ENCODE assay signal across 26 cellular contexts in genomic region chr3:194610690-194611089, GRCh38.
"Had no signal": no experiment of that assay in that cellular context is flagged by ENCODE, and none has a peak within 500 bp of the region (broad histone marks: within the 10 kb centered on the region; RNA-seq: fewer than 3 reads in every experiment).

No MANE protein-coding gene starts in this region.

- H3K4me3 ChIP-seq: hepatocyte, left ventricle myocardium inferior, lung, ovary, sigmoid colon, spleen, suprapubic skin, thoracic aorta, tibial artery, uterus had no signal

- H2AFZ ChIP-seq: hepatocyte had no signal

- H3K4me1 Mint-ChIP-seq: mesothelial cell of epicardium; naive B cell; natural killer cell; stimulated activated effector memory CD8-positive, alpha-beta T cell treated with anti-CD3 and anti-CD28 coated beads, Interleukin-12 subunit alpha, Interleukin-12 subunit beta, amount 100 ng/mL, for 72 hours had no signal

- H3K79me2 ChIP-seq: hepatocyte had no signal

- H3K9me3 Mint-ChIP-seq: mesothelial cell of epicardium; natural killer cell; stimulated activated effector memory CD8-positive, alpha-beta T cell treated with anti-CD3 and anti-CD28 coated beads, Interleukin-12 subunit alpha, Interleukin-12 subunit beta, amount 100 ng/mL, for 72 hours; stimulated activated naive CD8-positive, alpha-beta T cell treated with anti-CD3 and anti-CD28 coated beads, Interleukin-15, Interleukin-2, amounts not matched to agents 100 ng/mL and 50 ng/mL, for 24 hours; type B pancreatic cell had no signal

- H3K27ac ChIP-seq: hepatocyte, left ventricle myocardium inferior, neutrophil, ovary, sigmoid colon, spleen, suprapubic skin, thoracic aorta, tibial artery, uterus had no signal

- H3K36me3 ChIP-seq: neutrophil, ovary, sigmoid colon, thoracic aorta, uterus had no signal

- ATAC-seq: natural killer cell; right cardiac atrium; stimulated activated effector memory CD8-positive, alpha-beta T cell treated with anti-CD3 and anti-CD28 coated beads, Interleukin-12 subunit alpha, Interleukin-12 subunit beta, amount 100 ng/mL, for 72 hours had no signal

- H3K4me2 ChIP-seq: hepatocyte had no signal

- H3K4me3 Mint-ChIP-seq: mesothelial cell of epicardium; naive B cell; natural killer cell; stimulated activated effector memory CD8-positive, alpha-beta T cell treated with anti-CD3 and anti-CD28 coated beads, Interleukin-12 subunit alpha, Interleukin-12 subunit beta, amount 100 ng/mL, for 72 hours; stimulated activated naive CD8-positive, alpha-beta T cell treated with anti-CD3 and anti-CD28 coated beads, Interleukin-15, Interleukin-2, amounts not matched to agents 100 ng/mL and 50 ng/mL, for 24 hours; type B pancreatic cell had no signal

- H3K36me3 Mint-ChIP-seq: naive B cell; natural killer cell; stimulated activated effector memory CD8-positive, alpha-beta T cell treated with anti-CD3 and anti-CD28 coated beads, Interleukin-12 subunit alpha, Interleukin-12 subunit beta, amount 100 ng/mL, for 72 hours had no signal

- H3K4me1 ChIP-seq: left ventricle myocardium inferior, sigmoid colon, spleen, suprapubic skin, tibial artery, uterus had no signal

- H3K27me3 ChIP-seq: hepatocyte, neutrophil, ovary, sigmoid colon, spleen, suprapubic skin, tibial artery, uterus had no signal

- DNase-seq: islet precursor cell; left ventricle myocardium inferior; mesendoderm; naive B cell; natural killer cell; occipital lobe; ovary; retina; right cardiac atrium; sigmoid colon; small intestine; spleen; stimulated activated CD4-positive, alpha-beta T cell treated with anti-CD3 and anti-CD28 coated beads, Interleukin-4, amount 100 ng/mL, for 24 hours; stimulated activated naive CD4-positive, alpha-beta T cell; tibial artery; uterus had no signal

- H3K27ac Mint-ChIP-seq: mesothelial cell of epicardium; naive B cell; natural killer cell; progenitor cell of endocrine pancreas; stimulated activated effector memory CD8-positive, alpha-beta T cell treated with anti-CD3 and anti-CD28 coated beads, Interleukin-12 subunit alpha, Interleukin-12 subunit beta, amount 100 ng/mL, for 72 hours; stimulated activated naive CD8-positive, alpha-beta T cell treated with anti-CD3 and anti-CD28 coated beads, Interleukin-15, Interleukin-2, amounts not matched to agents 100 ng/mL and 50 ng/mL, for 24 hours; type B pancreatic cell had no signal

- H3K9me3 ChIP-seq: left ventricle myocardium inferior, neutrophil, ovary, sigmoid colon, spleen, suprapubic skin, thoracic aorta, tibial artery, uterus had no signal

- H3K27me3 Mint-ChIP-seq: naive B cell; progenitor cell of endocrine pancreas; stimulated activated naive CD8-positive, alpha-beta T cell treated with anti-CD3 and anti-CD28 coated beads, Interleukin-15, Interleukin-2, amounts not matched to agents 100 ng/mL and 50 ng/mL, for 24 hours; type B pancreatic cell had no signal
